29 cellular contexts compared by ENCODE assay signal in genomic region chr2:226620176-226620575, GRCh38.
"Had no signal": no experiment of that assay in that cellular context is flagged by ENCODE, and none has a peak within 500 bp of the region (broad histone marks: within the 10 kb centered on the region; RNA-seq: fewer than 3 reads in every experiment).

No MANE protein-coding gene starts in this region.

- H3K27ac Mint-ChIP-seq: naive thymus-derived CD4-positive, alpha-beta T cell; natural killer cell; nephron progenitor cell; stimulated activated memory B cell treated with anti-CD40 and anti-IgM and Interleukin-4, amounts not matched to agents 10 μg/mL and 1 μg/mL and 100 μg/mL, for 72 hours; stimulated activated naive CD8-positive, alpha-beta T cell treated with anti-CD3 and anti-CD28 coated beads, Interleukin-15, Interleukin-2, amounts not matched to agents 100 ng/mL and 50 ng/mL, for 24 hours had no signal

- H3K4me3 Mint-ChIP-seq: naive thymus-derived CD4-positive, alpha-beta T cell; natural killer cell; nephron progenitor cell; neural crest cell; stimulated activated memory B cell treated with anti-CD40 and anti-IgM and Interleukin-4, amounts not matched to agents 10 μg/mL and 1 μg/mL and 100 μg/mL, for 72 hours; stimulated activated naive CD8-positive, alpha-beta T cell treated with anti-CD3 and anti-CD28 coated beads, Interleukin-15, Interleukin-2, amounts not matched to agents 100 ng/mL and 50 ng/mL, for 24 hours; type B pancreatic cell had no signal

- H3K36me3 Mint-ChIP-seq: naive thymus-derived CD4-positive, alpha-beta T cell; natural killer cell; stimulated activated memory B cell treated with anti-CD40 and anti-IgM and Interleukin-4, amounts not matched to agents 10 μg/mL and 1 μg/mL and 100 μg/mL, for 72 hours; type B pancreatic cell had no signal

- H3K4me1 ChIP-seq: prostate gland, spleen, suprapubic skin, testis, upper lobe of right lung had no signal

- H3K9me3 Mint-ChIP-seq: neural crest cell; stimulated activated memory B cell treated with anti-CD40 and anti-IgM and Interleukin-4, amounts not matched to agents 10 μg/mL and 1 μg/mL and 100 μg/mL, for 72 hours; stimulated activated naive CD8-positive, alpha-beta T cell treated with anti-CD3 and anti-CD28 coated beads, Interleukin-15, Interleukin-2, amounts not matched to agents 100 ng/mL and 50 ng/mL, for 24 hours had no signal

- H3K9me3 ChIP-seq: neutrophil, pancreas, prostate gland, spleen, suprapubic skin, testis, tibial artery, transverse colon, upper lobe of right lung, uterus had no signal

- DNase-seq: naive thymus-derived CD4-positive, alpha-beta T cell; natural killer cell; nephron progenitor cell; nucleus accumbens; pancreas; right cardiac atrium; spleen; stimulated activated CD4-positive, alpha-beta T cell treated with anti-CD3 and anti-CD28 coated beads, Interleukin-12 subunit alpha, Interleukin-12 subunit beta, amount 100 ng/mL, for 4 hours; stimulated activated CD4-positive, alpha-beta T cell treated with anti-CD3 and anti-CD28 coated beads, Interleukin-1b, Interleukin-23, amount 100 ng/mL, for 48 hours; stimulated activated CD4-positive, alpha-beta T cell treated with anti-CD3 and anti-CD28 coated beads, Interleukin-4, amount 100 ng/mL, for 1 hour; stimulated activated CD4-positive, alpha-beta T cell treated with anti-CD3 and anti-CD28 coated beads, Interleukin-4, amount 100 ng/mL, for 4 hours; stimulated activated CD8-positive, alpha-beta memory T cell treated with anti-CD3 and anti-CD28 coated beads, Interleukin-4, amount 100 ng/mL, for 48 hours; stimulated activated naive CD4-positive, alpha-beta T cell; substantia nigra; testis; tibial artery; transverse colon; upper lobe of right lung; uterus had no signal

- H3K27ac ChIP-seq: neutrophil, pancreas, prostate gland, skin epidermis, spleen, suprapubic skin, testis, tibial artery, transverse colon, upper lobe of right lung, uterus had no signal

- H3K27me3 ChIP-seq: neutrophil, pancreas, spleen, suprapubic skin, testis, tibial artery, transverse colon, upper lobe of right lung, uterus had no signal

- H3K36me3 ChIP-seq: neutrophil, pancreas, prostate gland, spleen, suprapubic skin, tibial artery, transverse colon, upper lobe of right lung, uterus had no signal

- ATAC-seq: naive thymus-derived CD4-positive, alpha-beta T cell; natural killer cell; pancreas; right cardiac atrium; sciatic nerve; stimulated activated memory B cell treated with anti-CD40 and anti-IgM and Interleukin-4, amounts not matched to agents 10 μg/mL and 1 μg/mL and 100 μg/mL, for 72 hours; upper lobe of right lung had no signal

- H3K4me2 ChIP-seq: smooth muscle cell had no signal

- H3K4me3 ChIP-seq: pancreas, prostate gland, skin epidermis, smooth muscle cell, spleen, suprapubic skin, testis, tibial artery, transverse colon, upper lobe of right lung, uterus had no signal

- H3K4me1 Mint-ChIP-seq: natural killer cell; stimulated activated memory B cell treated with anti-CD40 and anti-IgM and Interleukin-4, amounts not matched to agents 10 μg/mL and 1 μg/mL and 100 μg/mL, for 72 hours had no signal
